Comparison of ENCODE assay signal across 1 cellular context in the genomic region with DNA sequence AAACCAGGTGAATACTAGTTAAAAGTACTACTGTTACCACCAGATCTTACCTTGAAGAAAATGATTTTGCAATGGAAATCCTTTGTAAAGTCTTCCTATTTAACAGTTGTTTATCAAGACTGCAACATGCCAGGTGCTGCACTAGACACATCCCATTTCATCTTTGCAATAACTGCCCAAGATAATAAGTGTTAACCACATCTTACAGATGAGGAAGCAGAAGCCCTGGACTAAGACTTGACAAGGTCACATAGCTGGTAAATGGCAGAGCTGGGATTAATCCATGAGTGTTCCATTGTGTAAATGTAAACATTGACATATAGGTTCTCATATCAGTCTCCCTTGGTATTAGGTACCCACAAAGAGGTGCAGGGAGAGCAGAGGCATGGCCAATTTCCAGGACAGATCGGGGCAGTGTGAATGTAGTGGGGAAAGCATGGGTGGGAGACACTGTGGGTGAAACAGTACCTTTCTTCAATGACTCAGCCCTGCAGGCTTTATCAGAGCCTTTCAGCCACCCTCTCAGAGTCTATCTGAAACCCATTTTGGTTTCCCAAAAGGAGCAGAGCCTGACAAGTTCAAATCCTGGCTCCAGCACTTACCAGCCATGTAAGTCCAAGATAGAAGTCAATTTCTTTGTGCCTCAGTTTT.
A peak's percentile ranks its signal among the peaks of the same experiment; 100 is the strongest.
TF ChIP-seq lines count a peak whose summit lies in the region.

No MANE protein-coding gene starts in this region.

TF ChIP-seq in K562, 482 proteins besides CTCF, POLR2A, EP300 and RAD21 (continues in another document):
- TF ChIP-seq, protein P1, sequence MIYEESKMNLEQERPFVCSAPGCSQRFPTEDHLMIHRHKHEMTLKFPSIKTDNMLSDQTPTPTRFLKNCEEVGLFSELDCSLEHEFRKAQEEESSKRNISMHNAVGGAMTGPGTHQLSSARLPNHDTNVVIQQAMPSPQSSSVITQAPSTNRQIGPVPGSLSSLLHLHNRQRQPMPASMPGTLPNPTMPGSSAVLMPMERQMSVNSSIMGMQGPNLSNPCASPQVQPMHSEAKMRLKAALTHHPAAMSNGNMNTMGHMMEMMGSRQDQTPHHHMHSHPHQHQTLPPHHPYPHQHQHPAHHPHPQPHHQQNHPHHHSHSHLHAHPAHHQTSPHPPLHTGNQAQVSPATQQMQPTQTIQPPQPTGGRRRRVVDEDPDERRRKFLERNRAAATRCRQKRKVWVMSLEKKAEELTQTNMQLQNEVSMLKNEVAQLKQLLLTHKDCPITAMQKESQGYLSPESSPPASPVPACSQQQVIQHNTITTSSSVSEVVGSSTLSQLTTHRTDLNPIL (CRISPR knock-in tag; IDR thresholded peaks at IDR 0.05) = no peak
- TF ChIP-seq, protein P2, sequence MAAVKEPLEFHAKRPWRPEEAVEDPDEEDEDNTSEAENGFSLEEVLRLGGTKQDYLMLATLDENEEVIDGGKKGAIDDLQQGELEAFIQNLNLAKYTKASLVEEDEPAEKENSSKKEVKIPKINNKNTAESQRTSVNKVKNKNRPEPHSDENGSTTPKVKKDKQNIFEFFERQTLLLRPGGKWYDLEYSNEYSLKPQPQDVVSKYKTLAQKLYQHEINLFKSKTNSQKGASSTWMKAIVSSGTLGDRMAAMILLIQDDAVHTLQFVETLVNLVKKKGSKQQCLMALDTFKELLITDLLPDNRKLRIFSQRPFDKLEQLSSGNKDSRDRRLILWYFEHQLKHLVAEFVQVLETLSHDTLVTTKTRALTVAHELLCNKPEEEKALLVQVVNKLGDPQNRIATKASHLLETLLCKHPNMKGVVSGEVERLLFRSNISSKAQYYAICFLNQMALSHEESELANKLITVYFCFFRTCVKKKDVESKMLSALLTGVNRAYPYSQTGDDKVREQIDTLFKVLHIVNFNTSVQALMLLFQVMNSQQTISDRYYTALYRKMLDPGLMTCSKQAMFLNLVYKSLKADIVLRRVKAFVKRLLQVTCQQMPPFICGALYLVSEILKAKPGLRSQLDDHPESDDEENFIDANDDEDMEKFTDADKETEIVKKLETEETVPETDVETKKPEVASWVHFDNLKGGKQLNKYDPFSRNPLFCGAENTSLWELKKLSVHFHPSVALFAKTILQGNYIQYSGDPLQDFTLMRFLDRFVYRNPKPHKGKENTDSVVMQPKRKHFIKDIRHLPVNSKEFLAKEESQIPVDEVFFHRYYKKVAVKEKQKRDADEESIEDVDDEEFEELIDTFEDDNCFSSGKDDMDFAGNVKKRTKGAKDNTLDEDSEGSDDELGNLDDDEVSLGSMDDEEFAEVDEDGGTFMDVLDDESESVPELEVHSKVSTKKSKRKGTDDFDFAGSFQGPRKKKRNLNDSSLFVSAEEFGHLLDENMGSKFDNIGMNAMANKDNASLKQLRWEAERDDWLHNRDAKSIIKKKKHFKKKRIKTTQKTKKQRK (IDR thresholded peaks at IDR 0.05; ENCODE audit: borderline replicate concordance, low read depth, low read length) = no peak
- TF ChIP-seq FOS (IDR thresholded peaks at IDR 0.05; ENCODE audit: extremely low read depth, insufficient read length) (no peak), PML (IDR thresholded peaks at IDR 0.05; ENCODE audit: low read length) (no peak), HES1 (IDR thresholded peaks at IDR 0.05; ENCODE audit: low read depth) (no peak), ZSCAN29 (IDR thresholded peaks at IDR 0.05) (no peak), NCOR1 (IDR thresholded peaks at IDR 0.05) (no peak), SREBF2 (CRISPR knock-in tag; IDR thresholded peaks at IDR 0.05) (no peak), ARID3B (CRISPR knock-in tag; IDR thresholded peaks at IDR 0.05; ENCODE audit: borderline replicate concordance) (no peak), RNF219 (CRISPR knock-in tag; IDR thresholded peaks at IDR 0.05) (no peak), HMG20A (CRISPR knock-in tag; conservative IDR thresholded peaks at IDR 0.05) (no peak), ZNF146 (CRISPR knock-in tag; IDR thresholded peaks at IDR 0.05; ENCODE audit: unreplicated experiment) (no peak), SNIP1 (IDR thresholded peaks at IDR 0.05; ENCODE audit: low read depth) (no peak), FOSL1 (tag; conservative IDR thresholded peaks at IDR 0.05) (peak; percentile 67), SMAD2 (IDR thresholded peaks at IDR 0.05; ENCODE audit: low read depth, low read length) (no peak), EP400 (IDR thresholded peaks at IDR 0.05) (no peak), TFAP4 (CRISPR knock-in tag; IDR thresholded peaks at IDR 0.05; ENCODE audit: borderline replicate concordance) (no peak), MAFF (IDR thresholded peaks at IDR 0.05; ENCODE audit: low read length) (no peak), MEIS2 (IDR thresholded peaks at IDR 0.05; ENCODE audit: partially characterized antibody) (no peak), ARNT (IDR thresholded peaks at IDR 0.05) (no peak), HDAC8 (tag; IDR thresholded peaks at IDR 0.05) (no peak), ZNF140 (CRISPR knock-in tag; IDR thresholded peaks at IDR 0.05) (no peak), SREBF1 (IDR thresholded peaks at IDR 0.05; ENCODE audit: borderline replicate concordance, low read depth, low read length) (no peak), IFI16 (CRISPR knock-in tag; IDR thresholded peaks at IDR 0.05) (no peak), HEY1 (CRISPR knock-in tag; IDR thresholded peaks at IDR 0.05; ENCODE audit: borderline replicate concordance) (no peak), TGIF2 (CRISPR knock-in tag; IDR thresholded peaks at IDR 0.05) (no peak), RBBP5 (IDR thresholded peaks at IDR 0.05; ENCODE audit: borderline replicate concordance, insufficient read depth, low read length, poor library complexity, severe bottlenecking) (no peak), BRD9 (IDR thresholded peaks at IDR 0.05; ENCODE audit: low read depth, partially characterized antibody) (no peak), SRF (CRISPR knock-in tag; IDR thresholded peaks at IDR 0.05) (no peak), NCOA1 (IDR thresholded peaks at IDR 0.05; ENCODE audit: low read depth) (no peak), SMARCA4 (IDR thresholded peaks at IDR 0.05) (0 out of 2 replicates have a peak, but pooled peaks have one; percentile 25), ASH1L (IDR thresholded peaks at IDR 0.05; ENCODE audit: borderline replicate concordance, low read depth, partially characterized antibody) (no peak), ATF1 (CRISPR knock-in tag; IDR thresholded peaks at IDR 0.05) (no peak), ATF1 (tag; IDR thresholded peaks at IDR 0.05) (no peak), ZNF354B (CRISPR knock-in tag; IDR thresholded peaks at IDR 0.05) (no peak), NFIC (IDR thresholded peaks at IDR 0.05) (no peak), CGGBP1 (CRISPR knock-in tag; IDR thresholded peaks at IDR 0.05) (no peak), NFRKB (IDR thresholded peaks at IDR 0.05; ENCODE audit: low read depth) (no peak), CBX3 (IDR thresholded peaks at IDR 0.05; ENCODE audit: borderline replicate concordance in 1 of 2, low read length in 2 of 2) (no peak), ZNF3 (CRISPR knock-in tag; IDR thresholded peaks at IDR 0.05) (no peak), SMARCA5 (IDR thresholded peaks at IDR 0.05) (peak; percentile 52; the same call in 1 of the 2 replicates), FOXK2 (conservative IDR thresholded peaks at IDR 0.05 in 1 of 2, IDR thresholded peaks at IDR 0.05 in 1 of 2; ENCODE audit: low read depth in 2 of 2) (peak in 1 of 2 experiments; percentile 43; a peak in 2 of 4 replicates), THRB (CRISPR knock-in tag; conservative IDR thresholded peaks at IDR 0.05) (no peak), POLR2B (IDR thresholded peaks at IDR 0.05; ENCODE audit: low read depth, partially characterized antibody) (no peak), PHB2 (IDR thresholded peaks at IDR 0.05; ENCODE audit: low read depth) (no peak)
- TF ChIP-seq, protein P3, sequence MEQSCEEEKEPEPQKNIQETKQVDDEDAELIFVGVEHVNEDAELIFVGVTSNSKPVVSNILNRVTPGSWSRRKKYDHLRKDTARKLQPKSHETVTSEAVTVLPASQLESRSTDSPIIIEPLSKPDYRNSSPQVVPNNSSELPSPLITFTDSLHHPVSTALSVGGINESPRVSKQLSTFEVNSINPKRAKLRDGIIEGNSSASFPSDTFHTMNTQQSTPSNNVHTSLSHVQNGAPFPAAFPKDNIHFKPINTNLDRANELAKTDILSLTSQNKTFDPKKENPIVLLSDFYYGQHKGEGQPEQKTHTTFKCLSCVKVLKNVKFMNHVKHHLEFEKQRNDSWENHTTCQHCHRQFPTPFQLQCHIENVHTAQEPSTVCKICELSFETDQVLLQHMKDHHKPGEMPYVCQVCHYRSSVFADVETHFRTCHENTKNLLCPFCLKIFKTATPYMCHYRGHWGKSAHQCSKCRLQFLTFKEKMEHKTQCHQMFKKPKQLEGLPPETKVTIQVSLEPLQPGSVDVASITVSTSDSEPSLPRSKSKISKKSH (CRISPR knock-in tag; IDR thresholded peaks at IDR 0.05) = no peak
- TF ChIP-seq, protein P4, sequence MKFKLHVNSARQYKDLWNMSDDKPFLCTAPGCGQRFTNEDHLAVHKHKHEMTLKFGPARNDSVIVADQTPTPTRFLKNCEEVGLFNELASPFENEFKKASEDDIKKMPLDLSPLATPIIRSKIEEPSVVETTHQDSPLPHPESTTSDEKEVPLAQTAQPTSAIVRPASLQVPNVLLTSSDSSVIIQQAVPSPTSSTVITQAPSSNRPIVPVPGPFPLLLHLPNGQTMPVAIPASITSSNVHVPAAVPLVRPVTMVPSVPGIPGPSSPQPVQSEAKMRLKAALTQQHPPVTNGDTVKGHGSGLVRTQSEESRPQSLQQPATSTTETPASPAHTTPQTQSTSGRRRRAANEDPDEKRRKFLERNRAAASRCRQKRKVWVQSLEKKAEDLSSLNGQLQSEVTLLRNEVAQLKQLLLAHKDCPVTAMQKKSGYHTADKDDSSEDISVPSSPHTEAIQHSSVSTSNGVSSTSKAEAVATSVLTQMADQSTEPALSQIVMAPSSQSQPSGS (CRISPR knock-in tag; IDR thresholded peaks at IDR 0.05) = no peak
- TF ChIP-seq, protein P5, sequence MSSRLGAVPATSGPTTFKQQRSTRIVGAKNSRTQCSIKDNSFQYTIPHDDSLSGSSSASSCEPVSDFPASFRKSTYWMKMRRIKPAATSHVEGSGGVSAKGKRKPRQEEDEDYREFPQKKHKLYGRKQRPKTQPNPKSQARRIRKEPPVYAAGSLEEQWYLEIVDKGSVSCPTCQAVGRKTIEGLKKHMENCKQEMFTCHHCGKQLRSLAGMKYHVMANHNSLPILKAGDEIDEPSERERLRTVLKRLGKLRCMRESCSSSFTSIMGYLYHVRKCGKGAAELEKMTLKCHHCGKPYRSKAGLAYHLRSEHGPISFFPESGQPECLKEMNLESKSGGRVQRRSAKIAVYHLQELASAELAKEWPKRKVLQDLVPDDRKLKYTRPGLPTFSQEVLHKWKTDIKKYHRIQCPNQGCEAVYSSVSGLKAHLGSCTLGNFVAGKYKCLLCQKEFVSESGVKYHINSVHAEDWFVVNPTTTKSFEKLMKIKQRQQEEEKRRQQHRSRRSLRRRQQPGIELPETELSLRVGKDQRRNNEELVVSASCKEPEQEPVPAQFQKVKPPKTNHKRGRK (tag; IDR thresholded peaks at IDR 0.05) = no peak
